In the genomic region with DNA sequence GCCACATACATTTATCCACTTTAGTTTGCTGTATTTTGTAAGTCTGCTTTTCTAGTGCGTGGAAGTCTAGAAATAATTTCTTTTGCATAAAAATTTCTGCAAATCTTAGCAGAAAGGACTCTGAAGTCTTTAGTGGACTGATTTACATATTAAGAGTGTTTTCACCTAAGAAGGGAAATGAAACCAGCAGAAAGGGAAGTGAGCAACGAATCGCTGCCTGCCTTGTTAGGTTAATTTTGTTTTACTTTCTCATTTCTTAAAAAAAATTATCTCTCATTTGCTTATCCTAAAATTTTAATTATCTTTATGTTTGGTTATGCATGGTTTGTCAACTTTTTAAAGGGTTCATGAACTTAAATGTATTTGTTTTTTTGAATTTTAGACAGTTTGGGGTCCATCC, we compare ENCODE assay signal across 9 cellular contexts. TPM values are rescaled to one million over a fixed set of nuclear protein-coding genes. Genes with fewer than 3 reads are reported as not detected.
DNase-seq lines count a peak whose midpoint lies in the region; ATAC-seq and TF ChIP-seq lines count a peak whose summit lies in the region.
"Had no signal": no experiment of that assay in that cellular context is flagged by ENCODE, and none has a peak within 500 bp of the region (broad histone marks: within the 10 kb centered on the region; RNA-seq: fewer than 3 reads in every experiment).

No MANE protein-coding gene starts in this region.

- CTCF ChIA-PET in naive thymus-derived CD4-positive, alpha-beta T cell (lab: Charles Lee) = interaction anchor here (0.8 to 2.7 kb wide), 14 partner anchors 10 to 177 kb away, joined by 3 to 17 read pairs (median 6); a partner anchor contains a TSS

- no peaks in the 10 kb centered on the region for H3K9me3 ChIP-seq in naive thymus-derived CD4-positive, alpha-beta T cell (ENCODE audit: control insufficient read depth in 2 of 3, low read length in 3 of 3)
- no peaks in the 10 kb centered on the region for H3K9me3 ChIP-seq in adrenal gland (replicated peaks in 1 of 3)
- H3K9me3 ChIP-seq: right lobe of liver, upper lobe of left lung had no signal

- peak; percentile 76 for ATAC-seq in GM18909 (IDR thresholded peaks at IDR 0.05; ENCODE audit: poor library complexity, unreplicated experiment)
- peak; percentile 59 for ATAC-seq in HG02610 (IDR thresholded peaks at IDR 0.05; ENCODE audit: unreplicated experiment)
- ATAC-seq in naive thymus-derived CD4-positive, alpha-beta T cell = peak; percentile 68

- H3K4me1 Mint-ChIP-seq in naive thymus-derived CD4-positive, alpha-beta T cell = peaks cover 32 to 80% (median 66%) of the 10 kb centered on the region in 7 donors

- peak overlapping the region; percentile 73 to 99 (median 92) for H3K4me3 Mint-ChIP-seq in naive thymus-derived CD4-positive, alpha-beta T cell

- peaks cover 5 to 16% (median 14%) of the 10 kb centered on the region in 3 experiments for H3K36me3 ChIP-seq in naive thymus-derived CD4-positive, alpha-beta T cell (ENCODE audit: control insufficient read depth in 2 of 3, insufficient read depth in 3 of 3, low read length in 3 of 3)
- no peaks in the 10 kb centered on the region for H3K36me3 ChIP-seq in adrenal gland (replicated peaks in 1 of 2)

- no peaks in the 10 kb centered on the region for H3K27me3 ChIP-seq in naive thymus-derived CD4-positive, alpha-beta T cell (ENCODE audit: control insufficient read depth in 2 of 2, insufficient read depth in 2 of 2, low read length in 2 of 2)
- H3K27me3 ChIP-seq in adrenal gland = no peaks in the 10 kb centered on the region
- H3K27me3 ChIP-seq: right lobe of liver, upper lobe of left lung had no signal

- H3K4me1 ChIP-seq in naive thymus-derived CD4-positive, alpha-beta T cell (ENCODE audit: control insufficient read depth in 2 of 2, insufficient read depth in 2 of 2, low read length in 2 of 2) = peaks cover 33 to 46% of the 10 kb centered on the region in 2 donors
- H3K4me1 ChIP-seq in adrenal gland (replicated peaks in 1 of 2) = peaks cover 0 to 4% of the 10 kb centered on the region in 2 donors

- peak overlapping the region; percentile 86 for H3K4me3 ChIP-seq in naive thymus-derived CD4-positive, alpha-beta T cell (ENCODE audit: low read length)
- H3K4me3 ChIP-seq in adrenal gland = no peak overlapping the region
- H3K4me3 ChIP-seq: right lobe of liver, upper lobe of left lung had no signal

- H3K27ac ChIP-seq in naive thymus-derived CD4-positive, alpha-beta T cell (ENCODE audit: low read depth, low read length) = peak overlapping the region; percentile 81
- no peak overlapping the region for H3K27ac ChIP-seq in adrenal gland

- POLR2A ChIA-PET in naive thymus-derived CD4-positive, alpha-beta T cell (lab: Charles Lee) = interaction anchor here (0.6 to 4.3 kb wide), 21 partner anchors 11 to 242 kb away, joined by 3 to 97 read pairs (median 7); a partner anchor contains a TSS

- intact Hi-C loops in naive thymus-derived CD4-positive, alpha-beta T cell (cut with micrococcal nuclease) = loop anchor here (1.0 to 5.0 kb wide), 11 partner anchors 7 to 242 kb away; a partner anchor contains a TSS
- intact Hi-C loops in adrenal gland (cut with DNase I) = no loop called here

- H3K27me3 Mint-ChIP-seq in naive thymus-derived CD4-positive, alpha-beta T cell = no peaks in the 10 kb centered on the region

- 75 to 86% (median 78%) methylated on average over 3 of the region's 3 CpGs for WGBS in adrenal gland, 4 donors

- H3K27ac Mint-ChIP-seq in naive thymus-derived CD4-positive, alpha-beta T cell = peak overlapping the region; percentile 90 to 97 (median 95)

- peak; percentile 80 for DNase-seq in MV-4-11 (lab: John Stamatoyannopoulos, UW)
- peak in 7 of 9 donors; percentile 36 to 64 (median 51) for DNase-seq in naive thymus-derived CD4-positive, alpha-beta T cell
- DNase-seq in NK-92 treated with Interleukin-12 subunit alpha and Interleukin-12 subunit beta, amount 100 ng/mL, for 24 hours (lab: John Stamatoyannopoulos, UW) = no peak
- DNase-seq in NCI-H345 (lab: John Stamatoyannopoulos, UW) = no peak
- DNase-seq in adrenal gland = no peak
- DNase-seq: right lobe of liver, upper lobe of left lung had no signal

- no peak for TF ChIP-seq CTCF in adrenal gland (IDR thresholded peaks at IDR 0.05)

- TF ChIP-seq POLR2A in adrenal gland (IDR thresholded peaks at IDR 0.05) = no peak

- peaks cover 0 to 9% (median 0%) of the 10 kb centered on the region in 11 donors for H3K9me3 Mint-ChIP-seq in naive thymus-derived CD4-positive, alpha-beta T cell

- H3K36me3 Mint-ChIP-seq in naive thymus-derived CD4-positive, alpha-beta T cell = peaks cover 10 to 37% (median 32%) of the 10 kb centered on the region in 5 donors

RNA-seq across cellular contexts. Expression of a gene that starts 0.8 kb away (rescaled TPM):
- 10 to 100 TPM; 11.5 to 40.4 (median 21.1) TPM for total RNA-seq in naive thymus-derived CD4-positive, alpha-beta T cell
- 10 to 100 TPM; 27.9 to 35.9 TPM for polyA plus RNA-seq in naive thymus-derived CD4-positive, alpha-beta T cell
- under 1 TPM in 1 of 8 donors, not detected in 7; 0.78 TPM for total RNA-seq in adrenal gland
- under 1 TPM in 1 of 3 donors, not detected in 2; 0.03 TPM for polyA plus RNA-seq in adrenal gland

RNA-seq across cellular contexts. Expression of a gene that starts 48.3 kb away (rescaled TPM):
- total RNA-seq in naive thymus-derived CD4-positive, alpha-beta T cell = 100 to 1,000 TPM in 4 of 5 experiments, 10 to 100 TPM in 1; 26.8 to 231 (median 112) TPM
- polyA plus RNA-seq in naive thymus-derived CD4-positive, alpha-beta T cell = 100 to 1,000 TPM; 234 to 241 TPM
- total RNA-seq in adrenal gland = 10 to 100 TPM in 3 of 8 donors, 1 to 10 TPM in 5; 4.5 to 15.0 (median 9.2) TPM
- 10 to 100 TPM in 1 of 3 donors, 1 to 10 TPM in 2; 4.2 to 12.8 (median 5.5) TPM for polyA plus RNA-seq in adrenal gland

RNA-seq across cellular contexts. Expression of a gene that starts 58.3 kb away (rescaled TPM):
- total RNA-seq in naive thymus-derived CD4-positive, alpha-beta T cell = 100 to 1,000 TPM in 2 of 5 experiments, 10 to 100 TPM in 3; 63.3 to 114 (median 90.2) TPM
- 100 to 1,000 TPM; 142 TPM for polyA plus RNA-seq in naive thymus-derived CD4-positive, alpha-beta T cell
- total RNA-seq in adrenal gland = 10 to 100 TPM; 49.1 to 67.8 (median 56.7) TPM
- 10 to 100 TPM; 46.3 to 63.3 (median 48.6) TPM for polyA plus RNA-seq in adrenal gland

Comparison
In these comparisons a context has a peak if more than half of its experiments do, and no peak if none do; other contexts are left out.
1. DNase-seq: peak in MV-4-11 (single experiment) and naive thymus-derived CD4-positive, alpha-beta T cell (7 of 9); none in NK-92 treated with Interleukin-12 subunit alpha and Interleukin-12 subunit beta, amount 100 ng/mL, for 24 hours (single experiment), NCI-H345 (single experiment) and adrenal gland (0 of 7).
2. RNA of a gene that starts 0.8 kb away (total RNA-seq): 11.5 to 40.4 TPM in naive thymus-derived CD4-positive, alpha-beta T cell; 0.78 TPM in adrenal gland; every median in the first group is over 4 times any median in the second.
3. intact Hi-C loops: an anchor here in naive thymus-derived CD4-positive, alpha-beta T cell (1.0 to 5.0 kb wide); none called in adrenal gland.
4. Peak in every context shown above with its lines, with median percentiles within 50 percentile points of each other: ATAC-seq.